Comparison of ENCODE assay signal across 8 cellular contexts in genomic region chr7:140390466-140391190, GRCh38. TPM values are rescaled to one million over a fixed set of nuclear protein-coding genes. Genes with fewer than 3 reads are reported as not detected.
DNase-seq lines count a peak whose midpoint lies in the region; ATAC-seq and TF ChIP-seq lines count a peak whose summit lies in the region.

No MANE protein-coding gene starts in this region.

- CTCF ChIA-PET in activated CD8-positive, alpha-beta T cell treated with anti-CD3 and anti-CD28 coated beads for 36 hours (lab: Charles Lee), result interaction anchor here (1.3 kb wide), 1 partner anchor 53 kb away, joined by 5 read pairs; no protein-coding TSS in a partner anchor

- H3K27ac Mint-ChIP-seq in activated CD8-positive, alpha-beta T cell treated with anti-CD3 and anti-CD28 coated beads for 36 hours, result no peak overlapping the region

- intact Hi-C loops in Right ventricle myocardium superior (cut with DNase I), result no loop called here
- intact Hi-C loops in Right ventricle myocardium inferior (cut with DNase I), result no loop called here
- intact Hi-C loops in activated CD8-positive, alpha-beta T cell treated with anti-CD3 and anti-CD28 coated beads for 36 hours (cut with micrococcal nuclease), result no loop called here

- no peak for TF ChIP-seq CTCF in activated CD8-positive, alpha-beta T cell treated with anti-CD3 and anti-CD28 coated beads for 36 hours (IDR thresholded peaks at IDR 0.05)

- POLR2A ChIA-PET in activated CD8-positive, alpha-beta T cell treated with anti-CD3 and anti-CD28 coated beads for 36 hours (lab: Charles Lee), result interaction anchor here (0.7 to 4.1 kb wide), 7 partner anchors 10 to 87 kb away, joined by 3 to 34 read pairs (median 5); partner anchors contain the start of gene RAB19

- no peaks in the 10 kb centered on the region for H3K27me3 Mint-ChIP-seq in activated CD8-positive, alpha-beta T cell treated with anti-CD3 and anti-CD28 coated beads for 36 hours

- ATAC-seq in Right ventricle myocardium superior (ENCODE audit: poor library complexity), result peak; percentile 27
- ATAC-seq in Right ventricle myocardium inferior, result no peak
- peak; percentile 62 for ATAC-seq in HG03095 (IDR thresholded peaks at IDR 0.05; ENCODE audit: unreplicated experiment)
- ATAC-seq in activated CD8-positive, alpha-beta T cell treated with anti-CD3 and anti-CD28 coated beads for 36 hours, result peak; percentile 32
- ATAC-seq in stimulated activated naive CD8-positive, alpha-beta T cell treated with anti-CD3 and anti-CD28 coated beads, Interleukin-15, Interleukin-2, amounts not matched to agents 100 U/mL and 50 U/mL, for 24 hours, result peak; percentile 41

- H3K4me1 Mint-ChIP-seq in activated CD8-positive, alpha-beta T cell treated with anti-CD3 and anti-CD28 coated beads for 36 hours (ENCODE audit: low read depth), result peaks cover 3% of the 10 kb centered on the region

- no peaks in the 10 kb centered on the region for H3K9me3 Mint-ChIP-seq in activated CD8-positive, alpha-beta T cell treated with anti-CD3 and anti-CD28 coated beads for 36 hours

- DNase-seq in Right ventricle myocardium superior, result no peak
- no peak for DNase-seq in Right ventricle myocardium inferior (ENCODE audit: missing footprints)
- DNase-seq in activated CD8-positive, alpha-beta T cell treated with anti-CD3 and anti-CD28 coated beads for 36 hours, result peak; percentile 45
- peak; percentile 28 for DNase-seq in stimulated activated naive CD8-positive, alpha-beta T cell treated with anti-CD3 and anti-CD28 coated beads, Interleukin-15, Interleukin-2, amounts not matched to agents 100 U/mL and 50 U/mL, for 24 hours
- no peak for DNase-seq in DMS114 treated with DMSO at 0.1 percent for 48 hours (lab: John Stamatoyannopoulos, UW; ENCODE audit: unreplicated experiment)
- DNase-seq in DMS 273 (lab: John Stamatoyannopoulos, UW; ENCODE audit: unreplicated experiment), result no peak
- DNase-seq in activated CD8-positive, alpha-beta memory T cell treated with anti-CD3 and anti-CD28 coated beads for 24 hours, result no peak

- peaks cover 10% of the 10 kb centered on the region for H3K36me3 Mint-ChIP-seq in activated CD8-positive, alpha-beta T cell treated with anti-CD3 and anti-CD28 coated beads for 36 hours (ENCODE audit: low read depth)

- H3K4me3 Mint-ChIP-seq in activated CD8-positive, alpha-beta T cell treated with anti-CD3 and anti-CD28 coated beads for 36 hours, result no peak overlapping the region

RNA-seq across cellular contexts. Expression of gene SLC37A3, which starts 7.7 kb away (rescaled TPM):
- total RNA-seq in Right ventricle myocardium superior (9.5 TPM), Right ventricle myocardium inferior (8.9 TPM)
- total RNA-seq in activated CD8-positive, alpha-beta T cell treated with anti-CD3 and anti-CD28 coated beads for 36 hours, result 10 to 100 TPM; 30.7 to 33.6 TPM

RNA-seq across cellular contexts. Expression of gene RAB19, which starts 13.2 kb away (rescaled TPM):
- total RNA-seq in Right ventricle myocardium superior, result not detected
- not detected for total RNA-seq in Right ventricle myocardium inferior
- 1 to 10 TPM; 5.6 to 6.4 TPM for total RNA-seq in activated CD8-positive, alpha-beta T cell treated with anti-CD3 and anti-CD28 coated beads for 36 hours

Comparison
In these comparisons a context has a peak if more than half of its experiments do, and no peak if none do; other contexts are left out.
1. DNase-seq: peak in activated CD8-positive, alpha-beta T cell treated with anti-CD3 and anti-CD28 coated beads for 36 hours (single experiment) and stimulated activated naive CD8-positive, alpha-beta T cell treated with anti-CD3 and anti-CD28 coated beads, Interleukin-15, Interleukin-2, amounts not matched to agents 100 U/mL and 50 U/mL, for 24 hours (single experiment); none in Right ventricle myocardium superior (single experiment), Right ventricle myocardium inferior (single experiment), DMS114 treated with DMSO at 0.1 percent for 48 hours (single experiment), DMS 273 (single experiment) and activated CD8-positive, alpha-beta memory T cell treated with anti-CD3 and anti-CD28 coated beads for 24 hours (single experiment).